In the genomic region with DNA sequence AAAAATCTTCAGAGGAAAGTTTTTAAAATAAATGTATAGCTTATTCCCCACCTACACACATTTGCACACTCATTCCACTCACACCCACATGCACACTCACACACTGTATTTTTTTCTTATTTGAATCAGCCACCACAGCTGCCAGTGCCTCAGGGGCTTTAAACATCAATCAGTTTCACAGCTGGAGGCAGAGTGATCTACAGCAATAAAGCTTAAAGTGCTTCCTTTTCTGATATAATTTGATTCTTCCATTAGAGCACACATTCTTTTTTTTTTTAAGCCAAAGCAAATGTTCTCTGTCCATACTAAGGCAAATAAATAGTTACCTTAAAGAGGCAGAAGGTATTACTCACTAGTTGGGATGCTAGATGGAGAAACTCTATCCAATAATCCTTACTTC, we compare ENCODE assay signal across 11 cellular contexts.
"Had no signal": no experiment of that assay in that cellular context is flagged by ENCODE, and none has a peak within 500 bp of the region (broad histone marks: within the 10 kb centered on the region; RNA-seq: fewer than 3 reads in every experiment).

No MANE protein-coding gene starts in this region.

- DNase-seq: activated CD4-positive, alpha-beta T cell treated with anti-CD3 and anti-CD28 coated beads, Interleukin-2, amount 50 U/mL, for 1 hour; activated CD4-positive, CD25-positive, alpha-beta regulatory T cell treated with anti-CD3 and anti-CD28 coated beads, Interleukin-2, amount 50 U/mL, for 72 hours; activated gamma-delta T cell; activated T-cell treated with anti-CD3 and anti-CD28 coated beads, Interleukin-2, amount 50 U/mL, for 72 hours; foreskin keratinocyte; mesenchymal stem cell; naive thymus-derived CD4-positive, alpha-beta T cell; stimulated activated CD4-positive, alpha-beta T cell treated with anti-CD3 and anti-CD28 coated beads, Interleukin-4, amount 100 ng/mL, for 1 hour; stimulated activated naive CD8-positive, alpha-beta T cell treated with anti-CD3 and anti-CD28 coated beads, Interleukin-15, amount 100 ng/mL, for 72 hours; trophoblast cell had no signal

- ATAC-seq: activated T-cell treated with anti-CD3 and anti-CD28 coated beads, Interleukin-2, amount 50 U/mL, for 72 hours; foreskin keratinocyte; naive thymus-derived CD4-positive, alpha-beta T cell; sciatic nerve; stimulated activated naive CD8-positive, alpha-beta T cell treated with anti-CD3 and anti-CD28 coated beads, Interleukin-15, amount 100 ng/mL, for 72 hours had no signal
